ENCODE assay signal across 1 cellular context in genomic region chr15:39787479-39787878, GRCh38.
TF ChIP-seq lines count a peak whose summit lies in the region.

No MANE protein-coding gene starts in this region.

TF ChIP-seq in SK-N-SH, 30 proteins besides CTCF, POLR2A, EP300 and RAD21 (continued from another document):
- TF ChIP-seq REST (IDR thresholded peaks at IDR 0.05; ENCODE audit: low read depth, low read length) (no peak), USF1 (IDR thresholded peaks at IDR 0.05; ENCODE audit: borderline replicate concordance, low read depth) (no peak), NFIC (IDR thresholded peaks at IDR 0.05; ENCODE audit: borderline replicate concordance) (no peak), EZH2phosphoT487 (IDR thresholded peaks at IDR 0.05; ENCODE audit: borderline replicate concordance, low read depth) (no peak), ELF1 (IDR thresholded peaks at IDR 0.05) (no peak)
